ENCODE assay signal across 1 cellular context in the genomic region with DNA sequence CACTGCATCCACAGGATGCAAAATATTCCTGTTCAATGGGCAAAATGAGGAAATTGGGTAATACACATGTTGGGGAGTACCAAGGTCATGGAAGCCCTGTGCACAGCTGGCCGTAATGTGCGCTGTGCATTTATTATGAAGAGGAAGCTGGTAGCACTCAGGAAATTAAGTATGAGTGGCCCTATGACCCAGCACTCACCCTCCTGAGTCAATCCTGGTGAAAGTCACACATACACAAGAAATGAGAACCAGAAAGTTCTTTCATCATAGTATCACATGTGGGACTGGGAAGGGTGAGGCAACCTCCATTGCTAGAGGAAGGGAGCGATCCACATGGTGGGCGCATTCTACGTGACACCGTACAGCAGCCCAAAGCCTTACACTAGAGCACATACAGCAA.
TF ChIP-seq lines count a peak whose summit lies in the region.

No MANE protein-coding gene starts in this region.

TF ChIP-seq in GM23338, 12 proteins besides CTCF, POLR2A, EP300 and RAD21 (continued from another document):
- TF ChIP-seq, protein P1, sequence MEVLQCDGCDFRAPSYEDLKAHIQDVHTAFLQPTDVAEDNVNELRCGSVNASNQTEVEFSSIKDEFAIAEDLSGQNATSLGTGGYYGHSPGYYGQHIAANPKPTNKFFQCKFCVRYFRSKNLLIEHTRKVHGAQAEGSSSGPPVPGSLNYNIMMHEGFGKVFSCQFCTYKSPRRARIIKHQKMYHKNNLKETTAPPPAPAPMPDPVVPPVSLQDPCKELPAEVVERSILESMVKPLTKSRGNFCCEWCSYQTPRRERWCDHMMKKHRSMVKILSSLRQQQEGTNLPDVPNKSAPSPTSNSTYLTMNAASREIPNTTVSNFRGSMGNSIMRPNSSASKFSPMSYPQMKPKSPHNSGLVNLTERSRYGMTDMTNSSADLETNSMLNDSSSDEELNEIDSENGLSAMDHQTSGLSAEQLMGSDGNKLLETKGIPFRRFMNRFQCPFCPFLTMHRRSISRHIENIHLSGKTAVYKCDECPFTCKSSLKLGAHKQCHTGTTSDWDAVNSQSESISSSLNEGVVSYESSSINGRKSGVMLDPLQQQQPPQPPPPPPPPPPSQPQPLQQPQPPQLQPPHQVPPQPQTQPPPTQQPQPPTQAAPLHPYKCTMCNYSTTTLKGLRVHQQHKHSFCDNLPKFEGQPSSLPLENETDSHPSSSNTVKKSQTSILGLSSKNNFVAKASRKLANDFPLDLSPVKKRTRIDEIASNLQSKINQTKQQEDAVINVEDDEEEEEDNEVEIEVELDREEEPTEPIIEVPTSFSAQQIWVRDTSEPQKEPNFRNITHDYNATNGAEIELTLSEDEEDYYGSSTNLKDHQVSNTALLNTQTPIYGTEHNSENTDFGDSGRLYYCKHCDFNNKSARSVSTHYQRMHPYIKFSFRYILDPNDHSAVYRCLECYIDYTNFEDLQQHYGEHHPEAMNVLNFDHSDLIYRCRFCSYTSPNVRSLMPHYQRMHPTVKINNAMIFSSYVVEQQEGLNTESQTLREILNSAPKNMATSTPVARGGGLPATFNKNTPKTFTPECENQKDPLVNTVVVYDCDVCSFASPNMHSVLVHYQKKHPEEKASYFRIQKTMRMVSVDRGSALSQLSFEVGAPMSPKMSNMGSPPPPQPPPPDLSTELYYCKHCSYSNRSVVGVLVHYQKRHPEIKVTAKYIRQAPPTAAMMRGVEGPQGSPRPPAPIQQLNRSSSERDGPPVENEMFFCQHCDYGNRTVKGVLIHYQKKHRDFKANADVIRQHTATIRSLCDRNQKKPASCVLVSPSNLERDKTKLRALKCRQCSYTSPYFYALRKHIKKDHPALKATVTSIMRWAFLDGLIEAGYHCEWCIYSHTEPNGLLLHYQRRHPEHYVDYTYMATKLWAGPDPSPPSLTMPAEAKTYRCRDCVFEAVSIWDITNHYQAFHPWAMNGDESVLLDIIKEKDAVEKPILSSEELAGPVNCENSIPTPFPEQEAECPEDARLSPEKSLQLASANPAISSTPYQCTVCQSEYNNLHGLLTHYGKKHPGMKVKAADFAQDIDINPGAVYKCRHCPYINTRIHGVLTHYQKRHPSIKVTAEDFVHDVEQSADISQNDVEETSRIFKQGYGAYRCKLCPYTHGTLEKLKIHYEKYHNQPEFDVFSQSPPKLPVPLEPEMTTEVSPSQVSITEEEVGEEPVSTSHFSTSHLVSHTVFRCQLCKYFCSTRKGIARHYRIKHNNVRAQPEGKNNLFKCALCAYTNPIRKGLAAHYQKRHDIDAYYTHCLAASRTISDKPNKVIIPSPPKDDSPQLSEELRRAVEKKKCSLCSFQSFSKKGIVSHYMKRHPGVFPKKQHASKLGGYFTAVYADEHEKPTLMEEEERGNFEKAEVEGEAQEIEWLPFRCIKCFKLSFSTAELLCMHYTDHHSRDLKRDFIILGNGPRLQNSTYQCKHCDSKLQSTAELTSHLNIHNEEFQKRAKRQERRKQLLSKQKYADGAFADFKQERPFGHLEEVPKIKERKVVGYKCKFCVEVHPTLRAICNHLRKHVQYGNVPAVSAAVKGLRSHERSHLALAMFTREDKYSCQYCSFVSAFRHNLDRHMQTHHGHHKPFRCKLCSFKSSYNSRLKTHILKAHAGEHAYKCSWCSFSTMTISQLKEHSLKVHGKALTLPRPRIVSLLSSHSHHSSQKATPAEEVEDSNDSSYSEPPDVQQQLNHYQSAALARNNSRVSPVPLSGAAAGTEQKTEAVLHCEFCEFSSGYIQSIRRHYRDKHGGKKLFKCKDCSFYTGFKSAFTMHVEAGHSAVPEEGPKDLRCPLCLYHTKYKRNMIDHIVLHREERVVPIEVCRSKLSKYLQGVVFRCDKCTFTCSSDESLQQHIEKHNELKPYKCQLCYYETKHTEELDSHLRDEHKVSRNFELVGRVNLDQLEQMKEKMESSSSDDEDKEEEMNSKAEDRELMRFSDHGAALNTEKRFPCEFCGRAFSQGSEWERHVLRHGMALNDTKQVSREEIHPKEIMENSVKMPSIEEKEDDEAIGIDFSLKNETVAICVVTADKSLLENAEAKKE (CRISPR knock-in tag; IDR thresholded peaks at IDR 0.05), result no peak
